In genomic region chr15:74374648-74375302, GRCh38 we compare ENCODE assay signal across 8 cellular contexts. TPM values are rescaled to one million over a fixed set of nuclear protein-coding genes. Genes with fewer than 3 reads are reported as not detected.
A peak's percentile ranks its signal among the peaks of the same experiment; 100 is the strongest.
DNase-seq lines count a peak whose midpoint lies in the region; TF ChIP-seq lines count a peak whose summit lies in the region.

No MANE protein-coding gene starts in this region.

- H3K36me3 ChIP-seq in Loucy (ENCODE audit: insufficient read depth, low read length): no peaks in the 10 kb centered on the region

- no peaks in the 10 kb centered on the region for H4K20me1 ChIP-seq in Loucy (ENCODE audit: insufficient read depth, low read length, poor library complexity, severe bottlenecking)

- TF ChIP-seq CTCF in Loucy (conservative IDR thresholded peaks at IDR 0.05; ENCODE audit: low read length) (no peak), epithelial cell of esophagus (IDR thresholded peaks at IDR 0.05; ENCODE audit: insufficient read depth, low read depth, low read length, missing control alignments) (peak; percentile 6)

- DNase-seq in NCI-H524 (lab: John Stamatoyannopoulos, UW) (peak; percentile 36 to 56), NCI-H524 treated with DMSO at 0.1 percent for 48 hours (lab: John Stamatoyannopoulos, UW) (no peak), epithelial cell of esophagus (ENCODE audit: low read depth) (no peak), skeletal muscle cell (ENCODE audit: low read depth) (no peak), GM19238 (ENCODE audit: insufficient read length, low spot score) (no peak), SK-N-DZ (ENCODE audit: low spot score) (no peak), CD1c-positive myeloid dendritic cell (ENCODE audit: extremely low spot score) (no peak)

- H3F3A ChIP-seq in Loucy (ENCODE audit: low read depth): no peaks in the 10 kb centered on the region

- H3K4me3 ChIP-seq in Loucy (ENCODE audit: low read length, poor library complexity, severe bottlenecking): peak overlapping the region; percentile 77
- peak overlapping the region; percentile 27 for H3K4me3 ChIP-seq in epithelial cell of esophagus (ENCODE audit: low read length)
- H3K4me3 ChIP-seq in skeletal muscle cell (ENCODE audit: low read depth, low read length): peak overlapping the region; percentile 72

- H3K79me2 ChIP-seq in Loucy (ENCODE audit: insufficient read depth, low read length): no peaks in the 10 kb centered on the region

- peaks cover 17% of the 10 kb centered on the region for H3K4me1 ChIP-seq in Loucy (ENCODE audit: insufficient read depth, low read length, poor library complexity, severe bottlenecking)

- no peaks in the 10 kb centered on the region for H3K9me3 ChIP-seq in Loucy (ENCODE audit: insufficient read depth, low read depth, low read length)

- H3K27me3 ChIP-seq in Loucy (ENCODE audit: insufficient read depth, low read length, poor library complexity, severe bottlenecking): no peaks in the 10 kb centered on the region

- H3K9ac ChIP-seq in Loucy (ENCODE audit: low read depth, low read length, poor library complexity, severe bottlenecking): no peak overlapping the region

- peak overlapping the region; percentile 58; the same call in 1 of the 2 replicates for H2AFZ ChIP-seq in Loucy (ENCODE audit: low read length)

- peak overlapping the region; percentile 96 for H3K4me2 ChIP-seq in Loucy (ENCODE audit: low read depth, low read length, poor library complexity, severe bottlenecking)

- no peaks in the 10 kb centered on the region for H3K9me2 ChIP-seq in Loucy (replicated peaks; ENCODE audit: low read depth, low read length)

RNA-seq across cellular contexts. Expression of gene CYP11A1, which starts 7.3 kb away (rescaled TPM):
- polyA plus RNA-seq in SK-N-DZ (2014; cell fraction: cytosol; rRNA removed): not detected in 2 replicates
- polyA plus RNA-seq in SK-N-DZ (2014; cell fraction: nucleus; rRNA removed): not detected in 2 replicates

RNA-seq across cellular contexts. Expression of gene SEMA7A, which starts 59.0 kb away (rescaled TPM):
- polyA plus RNA-seq in SK-N-DZ (2014; cell fraction: cytosol; rRNA removed): 5.7 and 6.6 TPM in 2 replicates
- polyA plus RNA-seq in SK-N-DZ (2014; cell fraction: nucleus; rRNA removed): 8.0 and 10.3 TPM in 2 replicates

Comparison
In these comparisons a context has a peak if more than half of its experiments do, and no peak if none do; other contexts are left out.
1. DNase-seq: peak in NCI-H524 (2 of 2); none in NCI-H524 treated with DMSO at 0.1 percent for 48 hours (single experiment), epithelial cell of esophagus (single experiment), skeletal muscle cell (single experiment), GM19238 (single experiment), SK-N-DZ (single experiment) and CD1c-positive myeloid dendritic cell (single experiment).
2. H3K4me3 ChIP-seq: peak in every context shown above with its lines; median percentile 77 in Loucy; 72 in skeletal muscle cell; 27 in epithelial cell of esophagus.